ENCODE assay signal across 1 cellular context in the genomic region with DNA sequence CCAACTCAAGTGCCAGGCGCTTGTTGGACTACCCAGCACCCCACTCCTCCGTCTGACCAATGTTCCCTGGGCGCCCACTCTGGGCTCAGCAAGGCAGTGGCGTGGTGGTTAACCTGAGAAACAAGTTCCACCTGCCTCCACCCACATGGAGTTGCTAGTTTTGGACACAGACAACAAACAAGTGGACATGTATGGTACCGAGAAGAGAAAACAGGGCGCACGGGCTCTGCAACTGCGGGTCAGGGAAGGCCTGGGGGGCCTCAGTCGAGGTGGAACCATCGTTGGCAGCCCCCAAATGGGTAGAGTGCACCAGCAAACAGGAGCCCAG.
TF ChIP-seq lines count a peak whose summit lies in the region.

No MANE protein-coding gene starts in this region.

TF ChIP-seq in H1, 55 proteins besides CTCF, POLR2A, EP300 and RAD21 (continued from another document):
- no peak for TF ChIP-seq TEAD4 (IDR thresholded peaks at IDR 0.05; ENCODE audit: low read depth, low read length)
